Comparison of ENCODE assay signal across 20 cellular contexts in the genomic region with DNA sequence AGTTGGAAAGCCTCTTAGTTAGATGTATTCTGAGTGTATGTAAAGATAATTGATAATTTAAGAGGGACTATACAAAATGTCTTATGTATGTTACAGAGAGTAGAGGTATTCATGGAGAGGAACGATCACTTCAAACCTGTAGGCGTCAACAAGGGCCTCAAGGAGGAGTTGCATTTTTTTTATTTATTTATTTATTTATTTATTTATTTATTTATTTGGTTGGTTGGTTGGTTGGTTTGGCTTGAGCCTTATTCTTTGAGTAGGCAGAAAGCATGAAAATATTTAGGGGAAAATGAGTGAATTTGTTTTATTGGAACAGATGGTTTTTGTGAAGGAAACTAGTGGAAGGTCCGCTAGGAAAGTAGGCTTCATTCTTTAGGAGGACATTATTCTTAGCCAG. TPM values are rescaled to one million over a fixed set of nuclear protein-coding genes. Genes with fewer than 3 reads are reported as not detected.
A peak's percentile ranks its signal among the peaks of the same experiment; 100 is the strongest.
DNase-seq lines count a peak whose midpoint lies in the region; ATAC-seq, FAIRE-seq and TF ChIP-seq lines count a peak whose summit lies in the region.
"Had no signal": no experiment of that assay in that cellular context is flagged by ENCODE, and none has a peak within 500 bp of the region (broad histone marks: within the 10 kb centered on the region; RNA-seq: fewer than 3 reads in every experiment).

No MANE protein-coding gene starts in this region.

- no peak overlapping the region for H3K4me2 ChIP-seq in A549
- H3K4me2 ChIP-seq: BLaER1 treated with 17β-estradiol and CSF1 and Interleukin-3, amounts not matched to agents 10 nM and 100 nM; GM23338 had no signal

- TF ChIP-seq CTCF in A549 (IDR thresholded peaks at IDR 0.05), result no peak

- peaks cover 4 to 7% of the 10 kb centered on the region in 2 donors for H3K36me3 ChIP-seq in muscle layer of duodenum (ENCODE audit: control insufficient read depth in 1 of 2, insufficient read depth in 2 of 2, low read length in 2 of 2)
- H3K36me3 ChIP-seq in stomach smooth muscle (ENCODE audit: control insufficient read depth in 2 of 2, insufficient read depth in 2 of 2, low read length in 2 of 2), result peaks cover 8% of the 10 kb centered on the region in 2 donors

- H3K27me3 ChIP-seq in muscle layer of duodenum (ENCODE audit: low read depth, low read length) (no peaks in the 10 kb centered on the region), stomach smooth muscle (ENCODE audit: control insufficient read depth in 1 of 2, insufficient read depth in 2 of 2, low read length in 2 of 2) (no peaks in the 10 kb centered on the region)
- H3K27me3 ChIP-seq: BLaER1 treated with 17β-estradiol and CSF1 and Interleukin-3, amounts not matched to agents 10 nM and 100 nM had no signal

- H3K4me3 ChIP-seq in A549 (no peak overlapping the region), muscle layer of duodenum (ENCODE audit: low read depth in 1 of 2, low read length in 2 of 2) (peak overlapping the region; percentile 3 to 34), stomach smooth muscle (ENCODE audit: low read length in 2 of 2) (peak overlapping the region; percentile 17 to 50)
- H3K4me3 ChIP-seq: BLaER1 treated with 17β-estradiol and CSF1 and Interleukin-3, amounts not matched to agents 10 nM and 100 nM; GM12878; GM23338; K562 had no signal

- TF ChIP-seq EP300 in A549 (IDR thresholded peaks at IDR 0.05), result no peak

- ATAC-seq in A549, result no peak
- ATAC-seq in GM18858 (IDR thresholded peaks at IDR 0.05; ENCODE audit: unreplicated experiment), result no peak
- no peak for ATAC-seq in activated CD8-positive, alpha-beta memory T cell treated with anti-CD3 and anti-CD28 coated beads, Interleukin-2, amount 10 ng/mL, durations not matched to agents 7 days and 5 days
- ATAC-seq: CD8-positive, alpha-beta T cell; GM12878; GM23338; K562 had no signal

- 97% methylated on average over 3 of the region's 3 CpGs for WGBS in A549 (ENCODE audit: missing lambda C conversion rate)

- H3K9me3 Mint-ChIP-seq in activated CD8-positive, alpha-beta memory T cell treated with anti-CD3 and anti-CD28 coated beads, Interleukin-2, amount 10 ng/mL, durations not matched to agents 7 days and 5 days (ENCODE audit: low read depth), result no peaks in the 10 kb centered on the region
- H3K9me3 Mint-ChIP-seq: CD8-positive, alpha-beta T cell; GM23338; HFFc6 had no signal

- no peak overlapping the region for H3K9ac ChIP-seq in stomach smooth muscle (ENCODE audit: low read length in 2 of 2)
- H3K9ac ChIP-seq: BLaER1 treated with 17β-estradiol and CSF1 and Interleukin-3, amounts not matched to agents 10 nM and 100 nM had no signal

- H3K4me3 Mint-ChIP-seq in activated CD8-positive, alpha-beta memory T cell treated with anti-CD3 and anti-CD28 coated beads, Interleukin-2, amount 10 ng/mL, durations not matched to agents 7 days and 5 days, result no peak overlapping the region
- H3K4me3 Mint-ChIP-seq: CD8-positive, alpha-beta T cell; GM23338; HFFc6 had no signal

- DNase-seq in A549 (ENCODE audit: low read depth in 1 of 2, low spot score in 1 of 2), result no peak
- no peak for DNase-seq in activated CD8-positive, alpha-beta memory T cell treated with anti-CD3 and anti-CD28 coated beads, Interleukin-2, amount 10 ng/mL, durations not matched to agents 7 days and 5 days
- no peak for DNase-seq in GF-D8 (lab: John Stamatoyannopoulos, UW)
- DNase-seq: Calu3; CD8-positive, alpha-beta T cell; DMS79 treated with DMSO at 0.1 percent for 48 hours; HCEC 1CT; HFFc6 had no signal

- CTCF ChIA-PET in A549 (lab: Yijun Ruan, JAX), result interaction anchor here (1.3 kb wide), 1 partner anchor 15 kb away, joined by 3 read pairs; no protein-coding TSS in a partner anchor
- CTCF ChIA-PET in activated CD8-positive, alpha-beta memory T cell treated with anti-CD3 and anti-CD28 coated beads, Interleukin-2, amount 10 ng/mL, durations not matched to agents 7 days and 5 days (lab: Charles Lee), result no interaction called here

- H3K27ac ChIP-seq in A549, result no peak overlapping the region
- no peak overlapping the region for H3K27ac ChIP-seq in muscle layer of duodenum (ENCODE audit: low read length)
- no peak overlapping the region for H3K27ac ChIP-seq in stomach smooth muscle (ENCODE audit: low read length)
- H3K27ac ChIP-seq: 22Rv1; BLaER1 treated with 17β-estradiol and CSF1 and Interleukin-3, amounts not matched to agents 10 nM and 100 nM; HL-60 had no signal

- no peak overlapping the region for H3K27ac Mint-ChIP-seq in activated CD8-positive, alpha-beta memory T cell treated with anti-CD3 and anti-CD28 coated beads, Interleukin-2, amount 10 ng/mL, durations not matched to agents 7 days and 5 days
- H3K27ac Mint-ChIP-seq: CD8-positive, alpha-beta T cell; GM23338; HFFc6 had no signal

- POLR2A ChIA-PET in A549 (lab: Yijun Ruan, JAX), result no interaction called here

- no peaks in the 10 kb centered on the region for H3K36me3 Mint-ChIP-seq in activated CD8-positive, alpha-beta memory T cell treated with anti-CD3 and anti-CD28 coated beads, Interleukin-2, amount 10 ng/mL, durations not matched to agents 7 days and 5 days

- no peaks in the 10 kb centered on the region for H3K9me3 ChIP-seq in A549
- H3K9me3 ChIP-seq in muscle layer of duodenum (ENCODE audit: control insufficient read depth in 1 of 2, low read length in 2 of 2), result no peaks in the 10 kb centered on the region
- no peaks in the 10 kb centered on the region for H3K9me3 ChIP-seq in stomach smooth muscle (ENCODE audit: control insufficient read depth in 2 of 2, low read length in 2 of 2)
- H3K9me3 ChIP-seq: BLaER1 treated with 17β-estradiol and CSF1 and Interleukin-3, amounts not matched to agents 10 nM and 100 nM had no signal

- no peak for FAIRE-seq in A549 (lab: Jason Lieb, UNC)
- FAIRE-seq in TTC549 (lab: Jason Lieb, UNC), result peak; percentile 65
- FAIRE-seq: GM12878, H54, K562 had no signal

- H3K4me1 Mint-ChIP-seq in activated CD8-positive, alpha-beta memory T cell treated with anti-CD3 and anti-CD28 coated beads, Interleukin-2, amount 10 ng/mL, durations not matched to agents 7 days and 5 days, result peaks cover 9% of the 10 kb centered on the region

- TF ChIP-seq POLR2A in A549 (IDR thresholded peaks at IDR 0.05; ENCODE audit: low read length), result no peak

- no peaks in the 10 kb centered on the region for H3K4me1 ChIP-seq in A549
- H3K4me1 ChIP-seq in muscle layer of duodenum (ENCODE audit: control insufficient read depth in 1 of 2, insufficient read depth in 2 of 2, low read length in 2 of 2), result peaks cover 0 to 35% of the 10 kb centered on the region in 2 donors
- no peaks in the 10 kb centered on the region for H3K4me1 ChIP-seq in stomach smooth muscle (ENCODE audit: control insufficient read depth, insufficient read depth, low read length)
- H3K4me1 ChIP-seq: BLaER1 treated with 17β-estradiol and CSF1 and Interleukin-3, amounts not matched to agents 10 nM and 100 nM had no signal

- peaks cover 8% of the 10 kb centered on the region for H3K27me3 Mint-ChIP-seq in activated CD8-positive, alpha-beta memory T cell treated with anti-CD3 and anti-CD28 coated beads, Interleukin-2, amount 10 ng/mL, durations not matched to agents 7 days and 5 days

- no peak for TF ChIP-seq RAD21 in A549 (conservative IDR thresholded peaks at IDR 0.05 in 1 of 2, IDR thresholded peaks at IDR 0.05 in 1 of 2)

TF ChIP-seq in A549, 52 proteins besides CTCF, POLR2A, EP300 and RAD21:
- TF ChIP-seq ZC3H11A (IDR thresholded peaks at IDR 0.05) (peak; percentile 30; the same call in 1 of the 2 replicates), HOXA7 (CRISPR knock-in tag; IDR thresholded peaks at IDR 0.05) (no peak)
- TF ChIP-seq, protein P1, sequence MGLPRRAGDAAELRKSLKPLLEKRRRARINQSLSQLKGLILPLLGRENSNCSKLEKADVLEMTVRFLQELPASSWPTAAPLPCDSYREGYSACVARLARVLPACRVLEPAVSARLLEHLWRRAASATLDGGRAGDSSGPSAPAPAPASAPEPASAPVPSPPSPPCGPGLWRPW (IDR thresholded peaks at IDR 0.05), result no peak

RNA-seq across cellular contexts. Expression of a gene that starts 8.5 kb away (rescaled TPM):
- polyA plus RNA-seq in A549 (2011; rRNA removed) (0.12 and 0.30 TPM in 2 replicates), A549 (2017; fragmentation: RNase III; extraction: RNeasy Plus Mini Kit Qiagen cat#74134 plus additional on column Dnase treatment) (not detected in 3 replicates)
- polyA plus RNA-seq in A549 (2012; cell fraction: cytosol; rRNA removed), result 0.04 TPM in 1 of 2 replicates, not detected in the other
- not detected in 2 replicates for polyA plus RNA-seq in A549 (2012; cell fraction: nucleus; rRNA removed)
- not detected in 2 replicates for polyA minus RNA-seq in A549 (2011; rRNA and poly(A)+ RNA removed)
- not detected for total RNA-seq in activated CD8-positive, alpha-beta memory T cell treated with anti-CD3 and anti-CD28 coated beads, Interleukin-2, amount 10 ng/mL, durations not matched to agents 7 days and 5 days
- total RNA-seq: CD8-positive, alpha-beta T cell; GM12878; GM23338; HFFc6; HT1080 had no signal
- polyA plus RNA-seq: GM12878 had no signal
